Comparison of ENCODE assay signal across 8 cellular contexts in the genomic region with DNA sequence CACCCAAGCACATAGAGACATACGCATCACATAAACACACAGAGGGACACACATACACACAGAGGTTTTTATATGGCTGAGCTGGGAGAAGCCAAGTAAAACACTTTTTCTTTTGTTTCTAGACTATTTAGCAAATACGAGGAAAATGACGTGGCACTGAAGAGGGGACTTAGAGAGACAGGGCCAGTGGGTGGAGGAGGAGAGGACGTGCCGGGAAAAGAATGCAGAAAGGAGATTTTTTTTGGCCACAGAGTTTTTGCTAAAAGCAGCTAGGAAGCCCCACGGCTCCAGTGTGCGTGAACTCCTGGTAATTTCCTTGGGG.
DNase-seq lines count a peak whose midpoint lies in the region; ATAC-seq and TF ChIP-seq lines count a peak whose summit lies in the region.

No MANE protein-coding gene starts in this region.

- peak overlapping the region; percentile 77 to 87 (median 82) for H3K27ac ChIP-seq in esophagus muscularis mucosa (replicated peaks in 1 of 4)

- H3K9me3 ChIP-seq in NT2/D1 (ENCODE audit: insufficient read depth, low read length), result no peaks in the 10 kb centered on the region
- H3K9me3 ChIP-seq in esophagus muscularis mucosa, result no peaks in the 10 kb centered on the region
- no peaks in the 10 kb centered on the region for H3K9me3 ChIP-seq in skeletal muscle satellite cell (replicated peaks; ENCODE audit: low read length)

- H3K27me3 ChIP-seq in NT2/D1 (ENCODE audit: insufficient read depth, insufficient read length), result no peaks in the 10 kb centered on the region
- H3K27me3 ChIP-seq in esophagus muscularis mucosa, result no peaks in the 10 kb centered on the region
- no peaks in the 10 kb centered on the region for H3K27me3 ChIP-seq in skeletal muscle satellite cell (ENCODE audit: control insufficient read depth, insufficient read depth, low read length)

- H3K36me3 ChIP-seq in NT2/D1 (ENCODE audit: insufficient read depth, insufficient read length, low read length) (no peaks in the 10 kb centered on the region), esophagus muscularis mucosa (no peaks in the 10 kb centered on the region), skeletal muscle satellite cell (ENCODE audit: insufficient read depth, low read length) (no peaks in the 10 kb centered on the region)

- H3K9ac ChIP-seq in NT2/D1 (ENCODE audit: insufficient read length, low read depth) (peak overlapping the region; percentile 47), skeletal muscle satellite cell (ENCODE audit: low read depth, low read length) (peak overlapping the region; percentile 84)

- no peak for TF ChIP-seq POLR2A in esophagus muscularis mucosa (IDR thresholded peaks at IDR 0.05; ENCODE audit: low read depth)

- ATAC-seq in GM21528 (IDR thresholded peaks at IDR 0.05; ENCODE audit: low FRiP score, unreplicated experiment) (peak; percentile 4), GM19452 (IDR thresholded peaks at IDR 0.05; ENCODE audit: unreplicated experiment) (no peak)

- H3K4me2 ChIP-seq in skeletal muscle satellite cell (ENCODE audit: low read length), result peak overlapping the region; percentile 77

- TF ChIP-seq EP300 in esophagus muscularis mucosa (IDR thresholded peaks at IDR 0.05), result no peak

- 45% methylated on average over 7 of the region's 7 CpGs for WGBS in esophagus muscularis mucosa

- DNase-seq in NT2/D1 (ENCODE audit: low read depth, low spot score) (no peak), esophagus muscularis mucosa (ENCODE audit: extremely low spot score) (no peak), NCI-H446 (lab: John Stamatoyannopoulos, UW) (no peak), MV-4-11 (lab: John Stamatoyannopoulos, UW) (no peak), islet precursor cell (no peak)

- H3K4me1 ChIP-seq in NT2/D1 (ENCODE audit: insufficient read depth, insufficient read length) (peaks cover 3% of the 10 kb centered on the region), esophagus muscularis mucosa (peaks cover 20 to 34% (median 25%) of the 10 kb centered on the region in 4 donors), skeletal muscle satellite cell (ENCODE audit: control insufficient read depth, insufficient read depth, low read length) (peaks cover 67% of the 10 kb centered on the region)

- TF ChIP-seq CTCF in esophagus muscularis mucosa (IDR thresholded peaks at IDR 0.05), result no peak

- intact Hi-C loops in esophagus muscularis mucosa (cut with DNase I), result loop anchor here (5.0 to 10.0 kb wide), 3 partner anchors 69 to 141 kb away; no protein-coding TSS in a partner anchor

- H3K4me3 ChIP-seq in NT2/D1 (ENCODE audit: insufficient read length, low read depth) (no peak overlapping the region), esophagus muscularis mucosa (peak overlapping the region; percentile 22 to 47 (median 38)), skeletal muscle satellite cell (ENCODE audit: low read length) (peak overlapping the region; percentile 60)
